Comparison of ENCODE assay signal across 12 cellular contexts in genomic region chr18:58194028-58194427, GRCh38.
DNase-seq lines count a peak whose midpoint lies in the region; ATAC-seq and TF ChIP-seq lines count a peak whose summit lies in the region.
"Had no signal": no experiment of that assay in that cellular context is flagged by ENCODE, and none has a peak within 500 bp of the region (broad histone marks: within the 10 kb centered on the region; RNA-seq: fewer than 3 reads in every experiment).

No MANE protein-coding gene starts in this region.

- no peaks in the 10 kb centered on the region for H3K27me3 Mint-ChIP-seq in osteocyte (ENCODE audit: unreplicated experiment)

- ATAC-seq in GM21526 (IDR thresholded peaks at IDR 0.05; ENCODE audit: low FRiP score, unreplicated experiment): no peak

- H3K36me3 Mint-ChIP-seq in osteocyte (ENCODE audit: unreplicated experiment): no peaks in the 10 kb centered on the region
- H3K36me3 Mint-ChIP-seq: naive B cell had no signal

- no peak overlapping the region for H3K27ac Mint-ChIP-seq in osteocyte (ENCODE audit: unreplicated experiment)

- no peak overlapping the region for H3K4me3 ChIP-seq in LNCaP clone FGC (ENCODE audit: low read depth, low read length)
- no peak overlapping the region for H3K4me3 ChIP-seq in epithelial cell of proximal tubule (ENCODE audit: low read depth, low read length)
- H3K4me3 ChIP-seq: PC-9 had no signal

- DNase-seq in GM10248 (ENCODE audit: extremely low spot score) (no peak), LNCaP clone FGC (ENCODE audit: low read depth) (no peak), epithelial cell of proximal tubule (ENCODE audit: low read depth) (no peak), osteocyte (ENCODE audit: extremely low spot score, unreplicated experiment) (no peak), RKO (ENCODE audit: low spot score) (no peak), NCI-H1105 treated with DMSO at 0.1 percent for 48 hours (lab: John Stamatoyannopoulos, UW) (no peak), SIG-M5 (lab: John Stamatoyannopoulos, UW) (no peak)
- DNase-seq: activated CD4-positive, alpha-beta T cell treated with anti-CD3 and anti-CD28 coated beads, Interleukin-2, amount 50 U/mL, for 4 hours; foreskin melanocyte; naive B cell; PC-9 had no signal

- no peak overlapping the region for H3K4me3 Mint-ChIP-seq in osteocyte (ENCODE audit: unreplicated experiment)

- H3K9me3 Mint-ChIP-seq in osteocyte (ENCODE audit: unreplicated experiment): no peaks in the 10 kb centered on the region
- H3K9me3 Mint-ChIP-seq: naive B cell had no signal

- POLR2A ChIA-PET in GM10248 (lab: Yijun Ruan, JAX): no interaction called here

- H3K4me1 Mint-ChIP-seq in osteocyte (ENCODE audit: unreplicated experiment): peaks cover 19% of the 10 kb centered on the region

- TF ChIP-seq CTCF in GM10248 (IDR thresholded peaks at IDR 0.05; ENCODE audit: control extremely low read depth, extremely low read depth, low read depth, missing control alignments) (peak; percentile 39), LNCaP clone FGC (IDR thresholded peaks at IDR 0.05; ENCODE audit: control insufficient read depth, extremely low read depth, insufficient read depth) (peak; percentile 9; the same call in 1 of the 2 replicates), epithelial cell of proximal tubule (conservative IDR thresholded peaks at IDR 0.05; ENCODE audit: low read depth, low read length) (peak; percentile 57), osteocyte (IDR thresholded peaks at IDR 0.05) (peak; percentile 34)

- CTCF ChIA-PET in GM10248 (lab: Yijun Ruan, JAX): interaction anchor here (1.2 to 3.2 kb wide), 4 partner anchors 13 to 570 kb away, joined by 4 to 7 read pairs (median 6); no protein-coding TSS in a partner anchor
